8 cellular contexts compared by ENCODE assay signal in the genomic region with DNA sequence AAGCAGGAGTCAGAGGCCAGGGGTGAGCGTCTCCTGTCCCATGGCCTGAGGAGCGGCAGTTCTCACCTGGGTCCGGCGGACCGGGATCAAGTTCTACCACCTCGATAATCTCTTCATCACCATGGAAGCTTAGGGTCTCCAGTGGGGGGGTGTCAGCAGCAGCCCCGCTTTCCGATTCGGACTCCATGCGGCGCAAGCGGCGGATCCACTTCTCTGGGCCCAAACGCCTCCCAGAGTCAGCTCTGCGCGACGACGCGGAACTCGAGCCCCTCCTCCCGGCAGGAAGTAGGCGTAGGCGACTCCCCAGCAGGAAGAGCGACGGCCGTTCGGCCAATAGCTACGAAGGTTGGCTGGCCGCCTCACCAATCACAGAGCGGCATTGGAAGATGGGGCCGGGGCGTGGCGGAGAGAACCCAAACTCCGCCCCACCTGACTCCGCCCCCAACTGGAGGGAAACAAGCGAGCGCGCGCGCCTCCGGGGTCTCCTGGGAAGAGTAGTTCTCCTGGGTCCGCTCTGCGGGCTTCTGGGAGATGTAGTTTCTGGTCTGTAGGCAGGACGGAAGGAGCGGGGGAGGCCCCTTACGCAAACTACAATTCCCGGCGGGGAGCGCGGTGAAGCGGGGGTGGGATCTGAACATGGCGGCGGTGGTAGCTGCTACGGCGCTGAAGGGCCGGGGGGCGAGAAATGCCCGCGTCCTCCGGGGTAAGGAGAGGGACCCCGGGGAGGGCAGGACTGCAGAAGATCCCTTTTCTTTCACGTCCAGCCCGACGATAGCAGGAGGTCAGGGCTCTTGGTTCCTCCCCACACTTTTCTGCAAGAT. TPM values are rescaled to one million over a fixed set of nuclear protein-coding genes. Genes with fewer than 3 reads are reported as not detected.
DNase-seq lines count a peak whose midpoint lies in the region; ATAC-seq, FAIRE-seq and TF ChIP-seq lines count a peak whose summit lies in the region.

A gene with protein sequence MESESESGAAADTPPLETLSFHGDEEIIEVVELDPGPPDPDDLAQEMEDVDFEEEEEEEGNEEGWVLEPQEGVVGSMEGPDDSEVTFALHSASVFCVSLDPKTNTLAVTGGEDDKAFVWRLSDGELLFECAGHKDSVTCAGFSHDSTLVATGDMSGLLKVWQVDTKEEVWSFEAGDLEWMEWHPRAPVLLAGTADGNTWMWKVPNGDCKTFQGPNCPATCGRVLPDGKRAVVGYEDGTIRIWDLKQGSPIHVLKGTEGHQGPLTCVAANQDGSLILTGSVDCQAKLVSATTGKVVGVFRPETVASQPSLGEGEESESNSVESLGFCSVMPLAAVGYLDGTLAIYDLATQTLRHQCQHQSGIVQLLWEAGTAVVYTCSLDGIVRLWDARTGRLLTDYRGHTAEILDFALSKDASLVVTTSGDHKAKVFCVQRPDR (minus strand): TSS at position 238 of the 821 bp plus-strand sequence. CDS start 51 bp downstream, at position 187.
A gene with protein sequence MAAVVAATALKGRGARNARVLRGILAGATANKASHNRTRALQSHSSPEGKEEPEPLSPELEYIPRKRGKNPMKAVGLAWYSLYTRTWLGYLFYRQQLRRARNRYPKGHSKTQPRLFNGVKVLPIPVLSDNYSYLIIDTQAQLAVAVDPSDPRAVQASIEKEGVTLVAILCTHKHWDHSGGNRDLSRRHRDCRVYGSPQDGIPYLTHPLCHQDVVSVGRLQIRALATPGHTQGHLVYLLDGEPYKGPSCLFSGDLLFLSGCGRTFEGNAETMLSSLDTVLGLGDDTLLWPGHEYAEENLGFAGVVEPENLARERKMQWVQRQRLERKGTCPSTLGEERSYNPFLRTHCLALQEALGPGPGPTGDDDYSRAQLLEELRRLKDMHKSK (plus strand): TSS at position 620 of the 821 bp plus-strand sequence. CDS start 17 bp downstream, at position 637.

- FAIRE-seq in urothelium cell line (lab: Jason Lieb, UNC), result peak; percentile 97

- H3K9me3 ChIP-seq in right atrium auricular region (no peaks in the 10 kb centered on the region), psoas muscle (no peaks in the 10 kb centered on the region)

- DNase-seq in NCI-H187 treated with DMSO at 0.1 percent for 48 hours (lab: John Stamatoyannopoulos, UW) (peak; percentile 82), anterior cingulate cortex (lab: John Stamatoyannopoulos, UW) (peak; percentile 93 to 100 (median 100)), right atrium auricular region (ENCODE audit: low spot score) (peak; percentile 100), psoas muscle (peak; percentile 100), urothelium cell line (ENCODE audit: low spot score) (peak; percentile 99)

- H3K27ac ChIP-seq in right atrium auricular region (peak within 1 kb of the TSS; percentile 77 to 82), psoas muscle (peak within 1 kb of the TSS; percentile 91)

- H3K4me3 ChIP-seq in right atrium auricular region, result peak within 1 kb of the TSS; percentile 81 to 90
- H3K4me3 ChIP-seq in psoas muscle, result peak within 1 kb of the TSS; percentile 88

- H3K4me1 ChIP-seq in right atrium auricular region, result peaks cover 0 to 40% of the 10 kb centered on the region in 2 donors
- H3K4me1 ChIP-seq in psoas muscle, result peaks cover 40% of the 10 kb centered on the region

- H3K36me3 ChIP-seq in right atrium auricular region (peaks cover 46% of the 10 kb centered on the region), psoas muscle (ENCODE audit: insufficient read depth in 1 of 2, low read depth in 1 of 2) (peaks cover 7 to 55% of the 10 kb centered on the region in 2 donors)

- WGBS in psoas muscle, 3 donors, result 0% methylated on average over 64 of the region's 64 CpGs

- ATAC-seq in GM18499 (IDR thresholded peaks at IDR 0.05; ENCODE audit: insufficient read depth, unreplicated experiment) (peak; percentile 81), HG02943 (IDR thresholded peaks at IDR 0.05; ENCODE audit: low read depth, unreplicated experiment) (peak; percentile 88), psoas muscle (peak; percentile 91 to 95 (median 93))

- TF ChIP-seq CTCF in right atrium auricular region (IDR thresholded peaks at IDR 0.05) (peak in 1 of 2 donors; percentile 45), psoas muscle (IDR thresholded peaks at IDR 0.05) (no peak)

- H3K27me3 ChIP-seq in right atrium auricular region (no peaks in the 10 kb centered on the region), psoas muscle (ENCODE audit: insufficient read depth in 3 of 3, low read length in 2 of 3) (no peaks in the 10 kb centered on the region)

- intact Hi-C loops in T-helper 2 cell treated with Interferon-gamma antibody and Interleukin-4, amounts not matched to agents 100 ng/mL and 5 ng/mL, for 36 hours (cut with micrococcal nuclease), result loop anchor here (1.0 to 5.0 kb wide), 13 partner anchors 16 to 1272 kb away; a partner anchor contains a TSS
- intact Hi-C loops in psoas muscle (cut with DNase I), result loop anchor here (2.0 to 5.0 kb wide), 3 partner anchors 53 to 127 kb away; a partner anchor contains a TSS

RNA-seq across cellular contexts. Expression of the first gene that starts in this region (rescaled TPM):
- total RNA-seq in T-helper 2 cell treated with Interferon-gamma antibody and Interleukin-4, amounts not matched to agents 100 ng/mL and 5 ng/mL, for 36 hours, result 54.4 and 59.4 TPM in 2 replicates
- total RNA-seq in right atrium auricular region, result 10 to 100 TPM; 54.3 to 88.8 TPM
- 10 to 100 TPM; 52.7 to 70.6 (median 62.5) TPM for total RNA-seq in psoas muscle
- polyA plus RNA-seq in psoas muscle, result 100 to 1,000 TPM in 2 of 3 donors, 10 to 100 TPM in 1; 73.8 to 120 (median 115) TPM

RNA-seq across cellular contexts. Expression of the second gene that starts in this region (rescaled TPM):
- total RNA-seq in T-helper 2 cell treated with Interferon-gamma antibody and Interleukin-4, amounts not matched to agents 100 ng/mL and 5 ng/mL, for 36 hours, result 26.3 and 27.7 TPM in 2 replicates
- total RNA-seq in right atrium auricular region, result 10 to 100 TPM; 54.5 to 71.4 TPM
- 10 to 100 TPM; 31.5 to 54.5 (median 41.0) TPM for total RNA-seq in psoas muscle
- polyA plus RNA-seq in psoas muscle, result 10 to 100 TPM; 55.6 to 86.9 (median 68.1) TPM

Comparison
In these comparisons a context has a peak if more than half of its experiments do, and no peak if none do; other contexts are left out.
1. Peak in every context shown above with its lines: DNase-seq, ATAC-seq, H3K4me3 ChIP-seq and H3K27ac ChIP-seq.